Comparison of ENCODE assay signal across 1 cellular context in genomic region chr12:84911331-84912190, GRCh38.
TF ChIP-seq lines count a peak whose summit lies in the region.

No MANE protein-coding gene starts in this region.

TF ChIP-seq in HEK293, 187 proteins besides CTCF, POLR2A, EP300 and RAD21 (continued from another document):
- TF ChIP-seq PRDM10 (tag by site-specific recombination; IDR thresholded peaks at IDR 0.05) (peak; percentile 99), SP2 (tag by site-specific recombination; IDR thresholded peaks at IDR 0.05) (peak; percentile 57), ZNF223 (tag by site-specific recombination; IDR thresholded peaks at IDR 0.05) (no peak), FEZF1 (tag by site-specific recombination; IDR thresholded peaks at IDR 0.05) (peak; percentile 19; the same call in 1 of the 2 replicates), ZNF76 (tag by site-specific recombination; IDR thresholded peaks at IDR 0.05; ENCODE audit: borderline replicate concordance, low read depth) (peak; percentile 38; the same call in 1 of the 2 replicates), GFI1B (tag by site-specific recombination; IDR thresholded peaks at IDR 0.05) (peak; percentile 61; the same call in 1 of the 2 replicates), ZSCAN4 (tag by site-specific recombination; IDR thresholded peaks at IDR 0.05) (peak; percentile 62), ZFP69B (tag by site-specific recombination; IDR thresholded peaks at IDR 0.05) (peak; percentile 57; the same call in 1 of the 2 replicates), ATF2 (tag by site-specific recombination; IDR thresholded peaks at IDR 0.05; ENCODE audit: low read depth) (peak; percentile 82), GLIS2 (tag by site-specific recombination; IDR thresholded peaks at IDR 0.05) (peak; percentile 17; the same call in 1 of the 2 replicates), YY2 (tag by site-specific recombination; IDR thresholded peaks at IDR 0.05) (no peak), PRDM4 (tag by site-specific recombination; IDR thresholded peaks at IDR 0.05) (0 out of 2 replicates have a peak, but pooled peaks have one; percentile 23), BCL11B (tag by site-specific recombination; IDR thresholded peaks at IDR 0.05; ENCODE audit: low read depth) (no peak), ZNF585B (tag by site-specific recombination; IDR thresholded peaks at IDR 0.05) (no peak), ZNF202 (tag by site-specific recombination; IDR thresholded peaks at IDR 0.05; ENCODE audit: borderline replicate concordance) (no peak), ZNF433 (tag by site-specific recombination; IDR thresholded peaks at IDR 0.05; ENCODE audit: low read depth) (no peak), MZF1 (tag by site-specific recombination; IDR thresholded peaks at IDR 0.05; ENCODE audit: borderline replicate concordance) (peak; percentile 90), ZNF623 (tag by site-specific recombination; IDR thresholded peaks at IDR 0.05) (no peak), ZBTB20 (tag by site-specific recombination; IDR thresholded peaks at IDR 0.05) (peak; percentile 50), ZNF785 (tag by site-specific recombination; IDR thresholded peaks at IDR 0.05) (no peak), KLF9 (tag by site-specific recombination; IDR thresholded peaks at IDR 0.05; ENCODE audit: low read depth) (0 out of 2 replicates have a peak, but pooled peaks have one; percentile 13), ZBTB17 (tag by site-specific recombination; IDR thresholded peaks at IDR 0.05) (peak; percentile 82), ZBTB26 (tag by site-specific recombination; optimal IDR thresholded peaks at IDR 0.05) (peak; percentile 24), KLF10 (tag by site-specific recombination; IDR thresholded peaks at IDR 0.05) (no peak), ZNF561 (tag by site-specific recombination; IDR thresholded peaks at IDR 0.05; ENCODE audit: borderline replicate concordance) (0 out of 2 replicates have a peak, but pooled peaks have one; percentile 28), ZNF184 (tag by site-specific recombination; IDR thresholded peaks at IDR 0.05) (no peak), ZNF112 (tag by site-specific recombination; IDR thresholded peaks at IDR 0.05) (no peak), ZNF555 (tag by site-specific recombination; conservative IDR thresholded peaks at IDR 0.05) (no peak), ZNF610 (tag by site-specific recombination; IDR thresholded peaks at IDR 0.05; ENCODE audit: borderline replicate concordance) (peak; percentile 32; the same call in 1 of the 2 replicates), TCF7L2 (IDR thresholded peaks at IDR 0.05; ENCODE audit: borderline replicate concordance, low read depth, low read length) (peak; percentile 58; the same call in 1 of the 2 replicates), ZEB2 (tag by site-specific recombination; IDR thresholded peaks at IDR 0.05) (peak; percentile 28; the same call in 1 of the 2 replicates), ZBTB21 (tag by site-specific recombination; IDR thresholded peaks at IDR 0.05) (peak; percentile 66), ZNF274 (IDR thresholded peaks at IDR 0.05; ENCODE audit: low read length) (no peak), ZNF274 (tag by site-specific recombination; IDR thresholded peaks at IDR 0.05; ENCODE audit: borderline replicate concordance) (no peak), ZFHX2 (tag by site-specific recombination; conservative IDR thresholded peaks at IDR 0.05) (no peak), REST (tag by site-specific recombination; IDR thresholded peaks at IDR 0.05) (peak; percentile 58), OSR2 (tag by site-specific recombination; IDR thresholded peaks at IDR 0.05) (peak; percentile 72)
